Comparison of ENCODE assay signal across 1 cellular context in the genomic region with DNA sequence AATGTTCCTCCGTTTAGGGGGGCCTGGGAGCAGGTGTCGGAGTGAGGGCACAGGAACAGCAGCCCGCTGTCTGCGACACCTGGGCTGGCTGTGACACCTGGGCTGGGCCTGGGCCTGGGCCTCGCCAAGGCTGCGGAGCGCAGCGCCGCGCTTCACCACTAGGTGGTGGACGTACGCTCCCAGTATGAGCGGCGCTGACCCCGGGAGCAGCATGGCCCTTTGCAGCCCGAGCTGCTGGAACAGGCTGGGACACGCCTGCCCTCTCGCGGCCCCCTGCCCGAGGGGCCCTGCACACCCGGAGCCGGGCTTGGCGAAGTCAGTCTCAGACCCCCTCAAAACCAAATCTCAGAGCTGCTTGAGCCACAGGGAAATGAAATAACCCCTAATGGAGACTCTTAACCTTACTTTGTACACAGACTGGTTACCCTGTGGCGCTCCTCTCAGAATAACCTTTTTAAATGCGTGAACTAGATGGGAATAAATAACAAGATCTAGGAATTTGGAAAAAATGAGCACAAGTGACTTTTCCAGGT.
TF ChIP-seq lines count a peak whose summit lies in the region.

No MANE protein-coding gene starts in this region.

TF ChIP-seq in K562, 482 proteins besides CTCF, POLR2A, EP300 and RAD21 (continued from another document and continues in another):
- TF ChIP-seq, protein P1, sequence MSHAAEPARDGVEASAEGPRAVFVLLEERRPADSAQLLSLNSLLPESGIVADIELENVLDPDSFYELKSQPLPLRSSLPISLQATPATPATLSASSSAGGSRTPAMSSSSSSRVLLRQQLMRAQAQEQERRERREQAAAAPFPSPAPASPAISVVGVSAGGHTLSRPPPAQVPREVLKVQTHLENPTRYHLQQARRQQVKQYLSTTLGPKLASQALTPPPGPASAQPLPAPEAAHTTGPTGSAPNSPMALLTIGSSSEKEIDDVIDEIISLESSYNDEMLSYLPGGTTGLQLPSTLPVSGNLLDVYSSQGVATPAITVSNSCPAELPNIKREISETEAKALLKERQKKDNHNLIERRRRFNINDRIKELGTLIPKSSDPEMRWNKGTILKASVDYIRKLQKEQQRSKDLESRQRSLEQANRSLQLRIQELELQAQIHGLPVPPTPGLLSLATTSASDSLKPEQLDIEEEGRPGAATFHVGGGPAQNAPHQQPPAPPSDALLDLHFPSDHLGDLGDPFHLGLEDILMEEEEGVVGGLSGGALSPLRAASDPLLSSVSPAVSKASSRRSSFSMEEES (CRISPR knock-in tag; IDR thresholded peaks at IDR 0.05) = no peak
- 0 out of 4 replicates have a peak, but pooled peaks of 1 of the 2 experiments have one; percentile 36 for TF ChIP-seq NONO (IDR thresholded peaks at IDR 0.05; ENCODE audit: low read depth in 2 of 2, low read length in 1 of 2)
- TF ChIP-seq MXI1 (IDR thresholded peaks at IDR 0.05; ENCODE audit: low read depth, low read length) = no peak
- TF ChIP-seq LARP7 (IDR thresholded peaks at IDR 0.05) = no peak
- TF ChIP-seq ZNF282 (CRISPR knock-in tag; IDR thresholded peaks at IDR 0.05) = 0 out of 2 replicates have a peak, but pooled peaks have one; percentile 65
- TF ChIP-seq NRF1 (conservative IDR thresholded peaks at IDR 0.05 in 1 of 2, IDR thresholded peaks at IDR 0.05 in 1 of 2) = peak in 1 of 2 experiments; percentile 25; a peak in 1 of 4 replicates
- no peak for TF ChIP-seq KAT2B (IDR thresholded peaks at IDR 0.05; ENCODE audit: low read depth, low read length)
- TF ChIP-seq, protein P2, sequence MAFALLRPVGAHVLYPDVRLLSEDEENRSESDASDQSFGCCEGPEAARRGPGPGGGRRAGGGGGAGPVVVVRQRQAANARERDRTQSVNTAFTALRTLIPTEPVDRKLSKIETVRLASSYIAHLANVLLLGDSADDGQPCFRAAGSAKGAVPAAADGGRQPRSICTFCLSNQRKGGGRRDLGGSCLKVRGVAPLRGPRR (CRISPR knock-in tag; IDR thresholded peaks at IDR 0.05) = no peak
- TF ChIP-seq, protein P3, sequence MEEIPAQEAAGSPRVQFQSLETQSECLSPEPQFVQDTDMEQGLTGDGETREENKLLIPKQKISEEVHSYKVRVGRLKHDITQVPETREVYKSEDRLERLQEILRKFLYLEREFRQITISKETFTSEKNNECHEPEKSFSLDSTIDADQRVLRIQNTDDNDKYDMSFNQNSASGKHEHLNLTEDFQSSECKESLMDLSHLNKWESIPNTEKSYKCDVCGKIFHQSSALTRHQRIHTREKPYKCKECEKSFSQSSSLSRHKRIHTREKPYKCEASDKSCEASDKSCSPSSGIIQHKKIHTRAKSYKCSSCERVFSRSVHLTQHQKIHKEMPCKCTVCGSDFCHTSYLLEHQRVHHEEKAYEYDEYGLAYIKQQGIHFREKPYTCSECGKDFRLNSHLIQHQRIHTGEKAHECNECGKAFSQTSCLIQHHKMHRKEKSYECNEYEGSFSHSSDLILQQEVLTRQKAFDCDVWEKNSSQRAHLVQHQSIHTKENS (CRISPR knock-in tag; IDR thresholded peaks at IDR 0.05) = no peak
- TF ChIP-seq ZNF12 (CRISPR knock-in tag; IDR thresholded peaks at IDR 0.05) = no peak
- no peak for TF ChIP-seq PCBP1 (IDR thresholded peaks at IDR 0.05; ENCODE audit: low read depth, low read length, poor library complexity, severe bottlenecking)
- no peak for TF ChIP-seq NR1H2 (CRISPR knock-in tag; IDR thresholded peaks at IDR 0.05)
- no peak for TF ChIP-seq TARDBP (IDR thresholded peaks at IDR 0.05)
- TF ChIP-seq RFX7 (CRISPR knock-in tag; IDR thresholded peaks at IDR 0.05) = no peak
- TF ChIP-seq, protein P4, sequence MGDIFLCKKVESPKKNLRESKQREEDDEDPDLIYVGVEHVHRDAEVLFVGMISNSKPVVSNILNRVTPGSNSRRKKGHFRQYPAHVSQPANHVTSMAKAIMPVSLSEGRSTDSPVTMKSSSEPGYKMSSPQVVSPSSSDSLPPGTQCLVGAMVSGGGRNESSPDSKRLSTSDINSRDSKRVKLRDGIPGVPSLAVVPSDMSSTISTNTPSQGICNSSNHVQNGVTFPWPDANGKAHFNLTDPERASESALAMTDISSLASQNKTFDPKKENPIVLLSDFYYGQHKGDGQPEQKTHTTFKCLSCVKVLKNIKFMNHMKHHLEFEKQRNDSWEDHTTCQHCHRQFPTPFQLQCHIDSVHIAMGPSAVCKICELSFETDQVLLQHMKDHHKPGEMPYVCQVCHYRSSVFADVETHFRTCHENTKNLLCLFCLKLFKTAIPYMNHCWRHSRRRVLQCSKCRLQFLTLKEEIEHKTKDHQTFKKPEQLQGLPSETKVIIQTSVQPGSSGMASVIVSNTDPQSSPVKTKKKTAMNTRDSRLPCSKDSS (IDR thresholded peaks at IDR 0.05; ENCODE audit: low read depth, partially characterized antibody) = no peak
- no peak for TF ChIP-seq TAF1 (IDR thresholded peaks at IDR 0.05; ENCODE audit: control insufficient read depth, extremely low read depth, insufficient read depth, low read length, severe bottlenecking)
- no peak for TF ChIP-seq ZKSCAN3 (CRISPR knock-in tag; IDR thresholded peaks at IDR 0.05)
- TF ChIP-seq YY1 (IDR thresholded peaks at IDR 0.05; ENCODE audit: borderline replicate concordance in 1 of 3, control insufficient read depth in 1 of 3, extremely low read depth in 1 of 3, insufficient read depth in 3 of 3, insufficient read length in 1 of 3, insufficient replicate concordance in 2 of 3, low read depth in 1 of 3, low read length in 2 of 3) = peak in 2 of 3 experiments; percentile 58 to 63
- no peak for TF ChIP-seq POU5F1 (IDR thresholded peaks at IDR 0.05; ENCODE audit: borderline replicate concordance, low read depth, low read length, partially characterized antibody)
- peak; percentile 89 for TF ChIP-seq SMC3 (conservative IDR thresholded peaks at IDR 0.05; ENCODE audit: insufficient read depth, low read depth, low read length)
- TF ChIP-seq HEY1 (CRISPR knock-in tag; IDR thresholded peaks at IDR 0.05; ENCODE audit: borderline replicate concordance) = no peak
- no peak for TF ChIP-seq SIN3A (IDR thresholded peaks at IDR 0.05; ENCODE audit: borderline replicate concordance in 2 of 2, control insufficient read depth in 1 of 2, low read depth in 2 of 2, low read length in 2 of 2)
- peak; percentile 52; the same call in 1 of the 2 replicates for TF ChIP-seq JUND (IDR thresholded peaks at IDR 0.05; ENCODE audit: borderline replicate concordance, low read depth, low read length)
- TF ChIP-seq JUND (tag; IDR thresholded peaks at IDR 0.05; ENCODE audit: borderline replicate concordance, low read depth, low read length) = no peak; the same call in 2 of the 3 replicates
- no peak for TF ChIP-seq ZNF589 (CRISPR knock-in tag; IDR thresholded peaks at IDR 0.05; ENCODE audit: low read depth)
- TF ChIP-seq ZC3H11A (IDR thresholded peaks at IDR 0.05; ENCODE audit: low read depth, low read length) = no peak
- no peak for TF ChIP-seq ILF3 (IDR thresholded peaks at IDR 0.05; ENCODE audit: borderline replicate concordance)
- TF ChIP-seq ZNF134 (CRISPR knock-in tag; conservative IDR thresholded peaks at IDR 0.05) = no peak
- no peak for TF ChIP-seq CBFB (CRISPR knock-in tag; IDR thresholded peaks at IDR 0.05)
- TF ChIP-seq, protein P5, sequence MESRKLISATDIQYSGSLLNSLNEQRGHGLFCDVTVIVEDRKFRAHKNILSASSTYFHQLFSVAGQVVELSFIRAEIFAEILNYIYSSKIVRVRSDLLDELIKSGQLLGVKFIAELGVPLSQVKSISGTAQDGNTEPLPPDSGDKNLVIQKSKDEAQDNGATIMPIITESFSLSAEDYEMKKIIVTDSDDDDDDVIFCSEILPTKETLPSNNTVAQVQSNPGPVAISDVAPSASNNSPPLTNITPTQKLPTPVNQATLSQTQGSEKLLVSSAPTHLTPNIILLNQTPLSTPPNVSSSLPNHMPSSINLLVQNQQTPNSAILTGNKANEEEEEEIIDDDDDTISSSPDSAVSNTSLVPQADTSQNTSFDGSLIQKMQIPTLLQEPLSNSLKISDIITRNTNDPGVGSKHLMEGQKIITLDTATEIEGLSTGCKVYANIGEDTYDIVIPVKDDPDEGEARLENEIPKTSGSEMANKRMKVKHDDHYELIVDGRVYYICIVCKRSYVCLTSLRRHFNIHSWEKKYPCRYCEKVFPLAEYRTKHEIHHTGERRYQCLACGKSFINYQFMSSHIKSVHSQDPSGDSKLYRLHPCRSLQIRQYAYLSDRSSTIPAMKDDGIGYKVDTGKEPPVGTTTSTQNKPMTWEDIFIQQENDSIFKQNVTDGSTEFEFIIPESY (CRISPR knock-in tag; IDR thresholded peaks at IDR 0.05) = peak; percentile 83
- TF ChIP-seq PML (IDR thresholded peaks at IDR 0.05; ENCODE audit: low read length) = no peak
- TF ChIP-seq FOXP1 (CRISPR knock-in tag; IDR thresholded peaks at IDR 0.05) = no peak
- no peak for TF ChIP-seq ZNF431 (CRISPR knock-in tag; IDR thresholded peaks at IDR 0.05)
- TF ChIP-seq, protein P6, sequence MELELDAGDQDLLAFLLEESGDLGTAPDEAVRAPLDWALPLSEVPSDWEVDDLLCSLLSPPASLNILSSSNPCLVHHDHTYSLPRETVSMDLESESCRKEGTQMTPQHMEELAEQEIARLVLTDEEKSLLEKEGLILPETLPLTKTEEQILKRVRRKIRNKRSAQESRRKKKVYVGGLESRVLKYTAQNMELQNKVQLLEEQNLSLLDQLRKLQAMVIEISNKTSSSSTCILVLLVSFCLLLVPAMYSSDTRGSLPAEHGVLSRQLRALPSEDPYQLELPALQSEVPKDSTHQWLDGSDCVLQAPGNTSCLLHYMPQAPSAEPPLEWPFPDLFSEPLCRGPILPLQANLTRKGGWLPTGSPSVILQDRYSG (tag; conservative IDR thresholded peaks at IDR 0.05; ENCODE audit: low read depth) = no peak
- TF ChIP-seq CBX1 (IDR thresholded peaks at IDR 0.05; ENCODE audit: low read depth) = no peak
- no peak for TF ChIP-seq ZNF668 (CRISPR knock-in tag; IDR thresholded peaks at IDR 0.05)
- no peak for TF ChIP-seq GTF2E2 (tag; IDR thresholded peaks at IDR 0.05)
- TF ChIP-seq CC2D1A (IDR thresholded peaks at IDR 0.05) = no peak
- TF ChIP-seq BMI1 (IDR thresholded peaks at IDR 0.05; ENCODE audit: low read length) = no peak
- no peak for TF ChIP-seq CBX3 (IDR thresholded peaks at IDR 0.05; ENCODE audit: borderline replicate concordance in 1 of 2, low read length in 2 of 2)
- peak; percentile 93 for TF ChIP-seq STAG1 (CRISPR knock-in tag; IDR thresholded peaks at IDR 0.05; ENCODE audit: borderline replicate concordance)
- TF ChIP-seq IFI16 (CRISPR knock-in tag; IDR thresholded peaks at IDR 0.05) = no peak
- no peak for TF ChIP-seq ZNF696 (CRISPR knock-in tag; conservative IDR thresholded peaks at IDR 0.05)
- TF ChIP-seq, protein P7, sequence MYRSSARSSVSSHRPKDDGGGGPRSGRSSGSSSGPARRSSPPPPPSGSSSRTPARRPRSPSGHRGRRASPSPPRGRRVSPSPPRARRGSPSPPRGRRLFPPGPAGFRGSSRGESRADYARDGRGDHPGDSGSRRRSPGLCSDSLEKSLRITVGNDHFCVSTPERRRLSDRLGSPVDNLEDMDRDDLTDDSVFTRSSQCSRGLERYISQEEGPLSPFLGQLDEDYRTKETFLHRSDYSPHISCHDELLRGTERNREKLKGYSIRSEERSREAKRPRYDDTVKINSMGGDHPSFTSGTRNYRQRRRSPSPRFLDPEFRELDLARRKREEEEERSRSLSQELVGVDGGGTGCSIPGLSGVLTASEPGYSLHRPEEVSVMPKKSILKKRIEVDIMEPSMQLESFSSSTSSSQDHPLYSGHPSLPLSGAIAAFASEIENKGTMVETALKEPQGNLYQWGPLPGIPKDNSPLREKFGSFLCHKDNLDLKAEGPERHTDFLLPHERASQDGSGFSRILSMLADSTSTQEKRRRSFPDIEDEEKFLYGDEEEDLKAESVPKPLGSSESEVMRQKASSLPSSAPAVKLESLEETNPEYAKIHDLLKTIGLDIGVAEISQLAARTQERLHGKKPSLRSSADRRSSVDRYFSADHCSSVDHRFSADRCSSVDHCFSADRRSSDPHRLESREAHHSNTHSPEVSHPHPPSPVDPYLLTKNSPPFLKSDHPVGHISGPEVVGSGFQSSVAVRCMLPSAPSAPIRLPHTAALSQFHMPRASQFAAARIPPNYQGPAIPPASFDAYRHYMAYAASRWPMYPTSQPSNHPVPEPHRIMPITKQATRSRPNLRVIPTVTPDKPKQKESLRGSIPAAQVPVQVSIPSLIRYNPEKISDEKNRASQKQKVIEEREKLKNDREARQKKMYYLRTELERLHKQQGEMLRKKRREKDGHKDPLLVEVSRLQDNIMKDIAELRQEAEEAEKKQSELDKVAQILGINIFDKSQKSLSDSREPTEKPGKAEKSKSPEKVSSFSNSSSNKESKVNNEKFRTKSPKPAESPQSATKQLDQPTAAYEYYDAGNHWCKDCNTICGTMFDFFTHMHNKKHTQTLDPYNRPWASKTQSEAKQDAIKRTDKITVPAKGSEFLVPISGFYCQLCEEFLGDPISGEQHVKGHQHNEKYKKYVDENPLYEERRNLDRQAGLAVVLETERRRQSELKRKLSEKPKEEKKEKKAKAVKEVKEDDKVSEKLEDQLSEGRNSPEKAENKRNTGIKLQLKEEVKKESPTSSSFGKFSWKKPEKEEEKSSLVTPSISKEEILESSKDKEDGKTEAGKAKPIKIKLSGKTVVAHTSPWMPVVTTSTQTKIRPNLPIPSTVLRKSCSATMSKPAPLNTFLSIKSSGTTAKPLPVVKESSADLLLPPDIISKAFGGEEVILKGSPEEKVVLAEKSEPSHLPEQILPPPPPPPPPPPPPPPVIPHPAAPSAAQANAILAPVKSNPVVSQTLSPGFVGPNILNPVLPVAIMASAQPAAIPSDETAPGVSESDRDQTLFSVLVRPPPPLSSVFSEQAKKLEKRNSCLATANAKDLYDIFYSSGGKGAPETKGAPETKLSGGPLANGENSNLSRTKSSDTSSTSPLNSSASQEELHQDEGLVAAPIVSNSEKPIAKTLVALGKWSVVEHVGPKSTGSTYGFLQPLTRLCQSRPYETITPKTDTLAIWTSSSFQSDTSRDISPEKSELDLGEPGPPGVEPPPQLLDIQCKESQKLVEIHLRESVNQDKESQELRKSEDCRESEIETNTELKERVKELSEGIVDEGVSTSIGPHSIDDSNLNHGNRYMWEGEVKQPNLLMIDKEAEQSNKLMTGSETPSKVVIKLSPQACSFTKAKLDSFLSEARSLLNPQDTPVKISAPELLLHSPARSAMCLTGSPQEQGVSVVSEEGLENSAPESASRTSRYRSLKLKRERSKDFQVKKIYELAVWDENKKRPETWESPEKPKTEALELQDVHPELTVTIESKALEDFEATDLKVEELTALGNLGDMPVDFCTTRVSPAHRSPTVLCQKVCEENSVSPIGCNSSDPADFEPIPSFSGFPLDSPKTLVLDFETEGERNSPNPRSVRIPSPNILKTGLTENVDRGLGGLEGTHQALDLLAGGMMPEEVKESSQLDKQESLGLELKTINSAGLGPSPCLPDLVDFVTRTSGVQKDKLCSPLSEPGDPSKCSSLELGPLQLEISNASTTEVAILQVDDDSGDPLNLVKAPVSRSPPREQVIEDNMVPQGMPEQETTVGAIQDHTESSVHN (IDR thresholded peaks at IDR 0.05; ENCODE audit: borderline replicate concordance in 1 of 2, low read depth in 1 of 2) = no peak
